Comparison of ENCODE assay signal across 13 cellular contexts in the genomic region with DNA sequence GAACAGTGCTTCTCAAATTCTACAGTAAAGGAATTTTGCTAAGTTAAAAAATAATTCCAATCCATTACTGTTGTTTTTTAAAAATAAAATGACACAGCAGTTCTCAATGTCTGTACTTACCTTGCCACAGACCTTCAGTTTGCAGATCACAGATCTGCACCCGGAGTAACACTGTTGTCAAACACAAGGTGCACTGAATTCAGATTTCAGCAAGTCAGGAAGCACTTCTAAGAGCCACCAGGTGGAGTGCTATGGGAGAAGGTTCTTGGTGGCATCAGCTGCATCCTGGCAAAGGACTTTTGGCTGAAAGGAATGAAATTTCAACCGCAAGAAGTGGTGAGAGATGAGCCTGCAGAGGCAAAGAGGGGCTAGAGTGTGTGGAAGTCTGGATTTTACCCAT. TPM values are rescaled to one million over a fixed set of nuclear protein-coding genes. Genes with fewer than 3 reads are reported as not detected.
A peak's percentile ranks its signal among the peaks of the same experiment; 100 is the strongest.
DNase-seq lines count a peak whose midpoint lies in the region; ATAC-seq and TF ChIP-seq lines count a peak whose summit lies in the region.
"Had no signal": no experiment of that assay in that cellular context is flagged by ENCODE, and none has a peak within 500 bp of the region (broad histone marks: within the 10 kb centered on the region; RNA-seq: fewer than 3 reads in every experiment).

No MANE protein-coding gene starts in this region.

- ATAC-seq in left colon (no peak), GM21786 (IDR thresholded peaks at IDR 0.05; ENCODE audit: unreplicated experiment) (no peak)

- DNase-seq in GM06990 (ENCODE audit: extremely low read depth, insufficient read length), result no peak
- no peak for DNase-seq in HFFc6
- DNase-seq in RPMI8226, result peak; percentile 87
- no peak for DNase-seq in glutamatergic neuron
- DNase-seq in SW480 (ENCODE audit: low spot score), result no peak
- no peak for DNase-seq in NCI-H1694 (lab: John Stamatoyannopoulos, UW)
- DNase-seq in left colon, result no peak
- DNase-seq: esophagus squamous epithelium, GF-D8, midbrain, NCI-H446 had no signal

- peaks cover 8% of the 10 kb centered on the region for H3K36me3 Mint-ChIP-seq in HFFc6 (ENCODE audit: low read depth)
- H3K36me3 Mint-ChIP-seq in glutamatergic neuron (ENCODE audit: unreplicated experiment), result peaks cover 11% of the 10 kb centered on the region

- no peaks in the 10 kb centered on the region for H3K27me3 ChIP-seq in GM06990 (replicated peaks; ENCODE audit: control insufficient read depth, insufficient read depth, low read length)
- H3K27me3 ChIP-seq: esophagus squamous epithelium had no signal

- no peak overlapping the region for H3K4me3 ChIP-seq in GM06990 (replicated peaks; ENCODE audit: low read depth, low read length)
- H3K4me3 ChIP-seq: esophagus squamous epithelium had no signal

- TF ChIP-seq CTCF in GM06990 (IDR thresholded peaks at IDR 0.05; ENCODE audit: insufficient read depth, low read length, poor library complexity, severe bottlenecking), result peak; percentile 35
- TF ChIP-seq CTCF in HFFc6 (IDR thresholded peaks at IDR 0.05), result peak; percentile 40; the same call in 1 of the 2 replicates
- TF ChIP-seq CTCF in glutamatergic neuron (IDR thresholded peaks at IDR 0.05; ENCODE audit: partially characterized antibody, unreplicated experiment), result no peak

- H3K4me1 Mint-ChIP-seq in HFFc6 (ENCODE audit: low read depth) (no peaks in the 10 kb centered on the region), glutamatergic neuron (ENCODE audit: low read depth, unreplicated experiment) (no peaks in the 10 kb centered on the region)

- intact Hi-C loops in left colon (cut with DNase I, micrococcal nuclease), result no loop called here

- H3K36me3 ChIP-seq in GM06990 (ENCODE audit: control insufficient read depth, insufficient read depth, low read length), result peaks cover under 1% of the 10 kb centered on the region

- H3K27ac Mint-ChIP-seq in HFFc6 (0 out of 2 replicates have a peak overlapping the region, but pooled peaks have one; percentile 5), glutamatergic neuron (ENCODE audit: unreplicated experiment) (peak overlapping the region; percentile 26)
- H3K27ac Mint-ChIP-seq: activated naive CD8-positive, alpha-beta T cell had no signal

- H3K4me3 Mint-ChIP-seq in HFFc6 (no peak overlapping the region), glutamatergic neuron (ENCODE audit: unreplicated experiment) (no peak overlapping the region)
- H3K4me3 Mint-ChIP-seq: activated naive CD8-positive, alpha-beta T cell had no signal

- H3K9me3 Mint-ChIP-seq in HFFc6, result no peaks in the 10 kb centered on the region
- no peaks in the 10 kb centered on the region for H3K9me3 Mint-ChIP-seq in glutamatergic neuron (ENCODE audit: unreplicated experiment)

- H3K27me3 Mint-ChIP-seq in HFFc6 (ENCODE audit: insufficient read depth), result peaks cover 2% of the 10 kb centered on the region; the same call in 1 of the 2 replicates
- no peaks in the 10 kb centered on the region for H3K27me3 Mint-ChIP-seq in glutamatergic neuron (ENCODE audit: unreplicated experiment)
- H3K27me3 Mint-ChIP-seq: activated naive CD8-positive, alpha-beta T cell had no signal

RNA-seq across cellular contexts. Expression of a gene that starts 17.4 kb away (rescaled TPM):
- under 1 TPM; 0.07 to 0.37 (median 0.15) TPM for total RNA-seq in HFFc6 (2021; fragmentation: NEBNext Ultra II Directional; extraction: Animal tissue kit (Norgen Biotek cat#: 25700))
- total RNA-seq in glutamatergic neuron (ENCODE audit: unreplicated experiment) (0.98 TPM), left colon (under 1 TPM; 0.27 to 0.31 TPM)

RNA-seq across cellular contexts. Expression of a gene that starts 34.9 kb away (rescaled TPM):
- 10 to 100 TPM in 1 of 6 experiments, 1 to 10 TPM in 5; 7.7 to 10.2 (median 9.0) TPM for total RNA-seq in HFFc6 (2021; fragmentation: NEBNext Ultra II Directional; extraction: Animal tissue kit (Norgen Biotek cat#: 25700))
- total RNA-seq in glutamatergic neuron (ENCODE audit: unreplicated experiment), result 17.8 TPM
- 10 to 100 TPM; 10.3 to 12.0 TPM for total RNA-seq in left colon

RNA-seq across cellular contexts. Expression of a gene that starts 47.3 kb away (rescaled TPM):
- 1 to 10 TPM; 6.7 to 9.7 (median 8.8) TPM for total RNA-seq in HFFc6 (2021; fragmentation: NEBNext Ultra II Directional; extraction: Animal tissue kit (Norgen Biotek cat#: 25700))
- total RNA-seq in glutamatergic neuron (ENCODE audit: unreplicated experiment), result 21.9 TPM
- 1 to 10 TPM; 4.4 to 6.0 TPM for total RNA-seq in left colon
